In the genomic region with DNA sequence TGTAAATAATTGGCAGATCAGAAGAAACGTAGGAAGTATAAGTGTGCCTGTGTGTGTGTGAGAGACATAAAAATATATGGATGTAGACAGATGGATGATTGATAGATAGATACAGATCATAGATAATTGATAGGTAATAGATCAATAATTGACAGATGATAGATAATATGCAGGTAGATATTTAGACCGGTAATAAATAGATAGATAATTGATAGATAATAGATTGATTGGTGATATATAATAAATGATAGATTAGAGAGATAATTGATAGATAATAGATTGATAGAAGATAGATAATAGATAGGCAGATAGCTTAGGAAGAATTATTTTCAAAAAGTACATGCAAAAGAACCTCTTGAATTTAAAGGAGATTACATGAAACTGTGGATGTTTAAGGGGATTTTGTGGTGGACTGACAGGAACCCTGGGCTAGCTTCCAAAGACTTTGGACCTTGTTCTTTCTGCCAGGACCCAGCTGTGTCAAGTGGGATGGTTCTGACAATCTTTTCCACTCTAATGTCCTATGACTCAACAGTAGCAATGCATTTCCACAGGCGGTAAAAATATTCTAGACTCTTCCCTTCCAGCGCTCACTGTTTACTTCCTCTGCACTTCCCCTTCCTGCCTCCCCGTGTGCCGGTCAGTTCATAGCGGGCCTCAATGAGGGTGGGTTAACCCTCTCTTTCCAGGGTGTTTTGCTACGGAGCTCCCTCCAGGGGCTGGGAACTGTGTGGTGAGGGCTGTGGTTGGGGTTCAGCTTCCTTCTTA, we compare ENCODE assay signal across 10 cellular contexts. TPM values are rescaled to one million over a fixed set of nuclear protein-coding genes. Genes with fewer than 3 reads are reported as not detected.
DNase-seq lines count a peak whose midpoint lies in the region; ATAC-seq and TF ChIP-seq lines count a peak whose summit lies in the region.
"Had no signal": no experiment of that assay in that cellular context is flagged by ENCODE, and none has a peak within 500 bp of the region (broad histone marks: within the 10 kb centered on the region; RNA-seq: fewer than 3 reads in every experiment).

No MANE protein-coding gene starts in this region.

- H3K27ac Mint-ChIP-seq in naive thymus-derived CD8-positive, alpha-beta T cell = peak overlapping the region in 8 of 10 donors; percentile 0 to 84 (median 34)
- no peak overlapping the region for H3K27ac Mint-ChIP-seq in activated T-helper 1 cell treated with anti-CD3 and anti-CD28 coated beads, Interleukin-12 subunit alpha, Interleukin-12 subunit beta, Interleukin-2, Interleukin-4 antibody, amounts not matched to agents 30 ng/mL and 10 ng/mL and 1 ng/mL, durations not matched to agents 14 hours and 24 hours and 36 hours
- H3K27ac Mint-ChIP-seq: T-helper 1 cell treated with Interleukin-12 subunit alpha and Interleukin-12 subunit beta and Interleukin-4 antibody, amounts not matched to agents 30 μg/mL and 1 μg/mL, for 36 hours had no signal

- peak; percentile 33 to 44 for ATAC-seq in naive thymus-derived CD8-positive, alpha-beta T cell
- no peak for ATAC-seq in HG02763 (IDR thresholded peaks at IDR 0.05; ENCODE audit: unreplicated experiment)

- WGBS in esophagus, 2 donors = 31 to 38% methylated on average over 8 of the region's 8 CpGs

- H3K4me1 Mint-ChIP-seq in naive thymus-derived CD8-positive, alpha-beta T cell = peaks cover 4 to 48% (median 30%) of the 10 kb centered on the region in 4 donors
- peaks cover 27% of the 10 kb centered on the region for H3K4me1 Mint-ChIP-seq in activated T-helper 1 cell treated with anti-CD3 and anti-CD28 coated beads, Interleukin-12 subunit alpha, Interleukin-12 subunit beta, Interleukin-2, Interleukin-4 antibody, amounts not matched to agents 30 ng/mL and 10 ng/mL and 1 ng/mL, durations not matched to agents 14 hours and 24 hours and 36 hours (ENCODE audit: low read depth)

- H3K36me3 ChIP-seq in ACC112 (ENCODE audit: insufficient read depth, low read length) = no peaks in the 10 kb centered on the region
- H3K36me3 ChIP-seq in esophagus (ENCODE audit: control insufficient read depth in 2 of 2, insufficient read depth in 2 of 2, low read length in 1 of 2) = peaks cover 0 to 6% of the 10 kb centered on the region in 2 donors

- peak overlapping the region; percentile 51 for H2AFZ ChIP-seq in ACC112 (ENCODE audit: low read length, unreplicated experiment)

- H3K27me3 ChIP-seq in ACC112 (ENCODE audit: insufficient read depth, low read length) (no peaks in the 10 kb centered on the region), esophagus (ENCODE audit: control insufficient read depth in 1 of 2, insufficient read depth in 2 of 2, low read length in 2 of 2) (no peaks in the 10 kb centered on the region)

- peak overlapping the region; percentile 96 for H3K27ac ChIP-seq in ACC112 (ENCODE audit: low read depth, low read length)
- H3K27ac ChIP-seq in esophagus (ENCODE audit: low read depth in 2 of 2, low read length in 1 of 2) = peak overlapping the region; percentile 53 to 61
- H3K27ac ChIP-seq: KMS-11 had no signal

- no peaks in the 10 kb centered on the region for H3K9me3 Mint-ChIP-seq in naive thymus-derived CD8-positive, alpha-beta T cell
- no peaks in the 10 kb centered on the region for H3K9me3 Mint-ChIP-seq in activated T-helper 1 cell treated with anti-CD3 and anti-CD28 coated beads, Interleukin-12 subunit alpha, Interleukin-12 subunit beta, Interleukin-2, Interleukin-4 antibody, amounts not matched to agents 30 ng/mL and 10 ng/mL and 1 ng/mL, durations not matched to agents 14 hours and 24 hours and 36 hours
- H3K9me3 Mint-ChIP-seq: T-helper 1 cell treated with Interleukin-12 subunit alpha and Interleukin-12 subunit beta and Interleukin-4 antibody, amounts not matched to agents 30 μg/mL and 1 μg/mL, for 36 hours had no signal

- peak overlapping the region in 7 of 10 donors; percentile 2 to 73 (median 42) for H3K4me3 Mint-ChIP-seq in naive thymus-derived CD8-positive, alpha-beta T cell
- H3K4me3 Mint-ChIP-seq in activated T-helper 1 cell treated with anti-CD3 and anti-CD28 coated beads, Interleukin-12 subunit alpha, Interleukin-12 subunit beta, Interleukin-2, Interleukin-4 antibody, amounts not matched to agents 30 ng/mL and 10 ng/mL and 1 ng/mL, durations not matched to agents 14 hours and 24 hours and 36 hours = no peak overlapping the region
- H3K4me3 Mint-ChIP-seq: T-helper 1 cell treated with Interleukin-12 subunit alpha and Interleukin-12 subunit beta and Interleukin-4 antibody, amounts not matched to agents 30 μg/mL and 1 μg/mL, for 36 hours had no signal

- H3K4me1 ChIP-seq in ACC112 (ENCODE audit: control insufficient read depth, insufficient read depth, low read length, unreplicated experiment) = peaks cover 86% of the 10 kb centered on the region
- H3K4me1 ChIP-seq in esophagus (ENCODE audit: control insufficient read depth in 2 of 2, insufficient read depth in 2 of 2, low read length in 1 of 2) = peaks cover 5 to 13% of the 10 kb centered on the region in 2 donors

- POLR2A ChIA-PET in HEK293T (lab: Yijun Ruan, JAX) = no interaction called here
- POLR2A ChIA-PET in naive thymus-derived CD8-positive, alpha-beta T cell (lab: Charles Lee) = interaction anchor here (1.3 kb wide), 1 partner anchor 10 kb away, joined by 4 read pairs; no protein-coding TSS in a partner anchor

- peaks cover 0 to 8% (median 0%) of the 10 kb centered on the region in 5 donors for H3K27me3 Mint-ChIP-seq in naive thymus-derived CD8-positive, alpha-beta T cell
- H3K27me3 Mint-ChIP-seq in activated T-helper 1 cell treated with anti-CD3 and anti-CD28 coated beads, Interleukin-12 subunit alpha, Interleukin-12 subunit beta, Interleukin-2, Interleukin-4 antibody, amounts not matched to agents 30 ng/mL and 10 ng/mL and 1 ng/mL, durations not matched to agents 14 hours and 24 hours and 36 hours (ENCODE audit: insufficient read depth) = no peaks in the 10 kb centered on the region

- H3K36me3 Mint-ChIP-seq in naive thymus-derived CD8-positive, alpha-beta T cell = no peaks in the 10 kb centered on the region
- no peaks in the 10 kb centered on the region for H3K36me3 Mint-ChIP-seq in activated T-helper 1 cell treated with anti-CD3 and anti-CD28 coated beads, Interleukin-12 subunit alpha, Interleukin-12 subunit beta, Interleukin-2, Interleukin-4 antibody, amounts not matched to agents 30 ng/mL and 10 ng/mL and 1 ng/mL, durations not matched to agents 14 hours and 24 hours and 36 hours (ENCODE audit: low read depth)

- CTCF ChIA-PET in HEK293T (lab: Yijun Ruan, JAX) = interaction anchor here (0.5 kb wide), 1 partner anchor 32 kb away, joined by 3 read pairs; no protein-coding TSS in a partner anchor

- no peaks in the 10 kb centered on the region for H3K79me2 ChIP-seq in ACC112 (ENCODE audit: control insufficient read depth, insufficient read depth, low read length, unreplicated experiment)

- H3K9me3 ChIP-seq in esophagus (ENCODE audit: control insufficient read depth in 2 of 2, insufficient read depth in 1 of 2, low read depth in 1 of 2, low read length in 1 of 2) = no peaks in the 10 kb centered on the region

- DNase-seq in HEK293T (ENCODE audit: extremely low spot score) (no peak), DMS153 (lab: John Stamatoyannopoulos, UW) (no peak), islet precursor cell (no peak)
- DNase-seq in naive thymus-derived CD8-positive, alpha-beta T cell = no peak
- DNase-seq in activated T-helper 1 cell treated with anti-CD3 and anti-CD28 coated beads, Interleukin-12 subunit alpha, Interleukin-12 subunit beta, Interleukin-2, Interleukin-4 antibody, amounts not matched to agents 30 ng/mL and 10 ng/mL and 1 ng/mL, durations not matched to agents 14 hours and 24 hours and 36 hours (ENCODE audit: low spot score) = no peak

- H3K4me3 ChIP-seq in ACC112 (ENCODE audit: low read depth, low read length) (peak overlapping the region; percentile 34; the same call in 1 of the 2 replicates), esophagus (ENCODE audit: low read depth in 1 of 2, low read length in 2 of 2) (no peak overlapping the region)

- intact Hi-C loops in activated T-helper 1 cell treated with anti-CD3 and anti-CD28 coated beads, Interleukin-12 subunit alpha, Interleukin-12 subunit beta, Interleukin-2, Interleukin-4 antibody, amounts not matched to agents 30 ng/mL and 10 ng/mL and 1 ng/mL, durations not matched to agents 14 hours and 24 hours and 36 hours (cut with micrococcal nuclease) = no loop called here

TF ChIP-seq in HEK293T, 16 proteins besides CTCF, POLR2A, EP300 and RAD21:
- TF ChIP-seq SP1 (IDR thresholded peaks at IDR 0.05) (no peak), ZNF384 (IDR thresholded peaks at IDR 0.05) (no peak), PKNOX1 (IDR thresholded peaks at IDR 0.05) (0 out of 2 replicates have a peak, but pooled peaks have one; percentile 11), FOXK2 (IDR thresholded peaks at IDR 0.05) (no peak), SUZ12 (IDR thresholded peaks at IDR 0.05) (no peak), L3MBTL2 (conservative IDR thresholded peaks at IDR 0.05) (no peak), ELF4 (IDR thresholded peaks at IDR 0.05) (no peak)

RNA-seq across cellular contexts. Expression of gene KCNJ15, which starts 39.4 kb away (rescaled TPM):
- 1 to 10 TPM; 4.2 to 5.6 TPM for polyA plus RNA-seq in esophagus
- total RNA-seq in naive thymus-derived CD8-positive, alpha-beta T cell = not detected
- not detected for polyA plus RNA-seq in naive thymus-derived CD8-positive, alpha-beta T cell
- total RNA-seq in activated T-helper 1 cell treated with anti-CD3 and anti-CD28 coated beads, Interleukin-12 subunit alpha, Interleukin-12 subunit beta, Interleukin-2, Interleukin-4 antibody, amounts not matched to agents 30 ng/mL and 10 ng/mL and 1 ng/mL, durations not matched to agents 14 hours and 24 hours and 36 hours = 1.6 and 1.7 TPM in 2 replicates
